In genomic region chr1:172165403-172165802, GRCh38 we compare ENCODE assay signal across 19 cellular contexts.
DNase-seq lines count a peak whose midpoint lies in the region; ATAC-seq, FAIRE-seq and TF ChIP-seq lines count a peak whose summit lies in the region.
"Had no signal": no experiment of that assay in that cellular context is flagged by ENCODE, and none has a peak within 500 bp of the region (broad histone marks: within the 10 kb centered on the region; RNA-seq: fewer than 3 reads in every experiment).

No MANE protein-coding gene starts in this region.

- in situ Hi-C loops in Panc1 (cut with HindIII; ENCODE audit: low pct_unique_long_range_greater_than_20kb, low sequenced_read_pairs): no loop called here
- in situ Hi-C loops in transverse colon (cut with MboI; ENCODE audit: low pct_ligation_motif_present in 1 of 4, low pct_unique_long_range_greater_than_20kb in 1 of 4, low sequenced_read_pairs in 3 of 4): no loop called here

- H3K27ac ChIP-seq in Panc1 (ENCODE audit: low read length) (peak overlapping the region; percentile 69; the same call in 1 of the 2 replicates), transverse colon (no peak overlapping the region)

- CTCF ChIA-PET in Panc1 (lab: Charles Lee): no interaction called here

- H3K27me3 Mint-ChIP-seq in mesothelial cell of epicardium (ENCODE audit: low read depth): no peaks in the 10 kb centered on the region
- H3K27me3 Mint-ChIP-seq: CD4-positive, CD25-positive, alpha-beta regulatory T cell; CD8-positive, alpha-beta memory T cell had no signal

- POLR2A ChIA-PET in Panc1 (lab: Charles Lee): no interaction called here

- TF ChIP-seq POLR2A in transverse colon (IDR thresholded peaks at IDR 0.05): no peak

- no peaks in the 10 kb centered on the region for H3K27me3 ChIP-seq in Panc1 (ENCODE audit: control insufficient read depth, insufficient read depth, low read length)
- no peaks in the 10 kb centered on the region for H3K27me3 ChIP-seq in transverse colon
- H3K27me3 ChIP-seq: BE2C had no signal

- H3K4me3 Mint-ChIP-seq in mesothelial cell of epicardium: no peak overlapping the region
- H3K4me3 Mint-ChIP-seq: CD4-positive, CD25-positive, alpha-beta regulatory T cell; CD8-positive, alpha-beta memory T cell; H9 had no signal

- ATAC-seq in Panc1 (no peak), HG03565 (IDR thresholded peaks at IDR 0.05; ENCODE audit: unreplicated experiment) (no peak), GM18907 (IDR thresholded peaks at IDR 0.05; ENCODE audit: unreplicated experiment) (no peak)
- ATAC-seq: HepG2 had no signal

- no peaks in the 10 kb centered on the region for H3K36me3 Mint-ChIP-seq in mesothelial cell of epicardium
- H3K36me3 Mint-ChIP-seq: CD4-positive, CD25-positive, alpha-beta regulatory T cell had no signal

- DNase-seq in Panc1 (ENCODE audit: low read depth, low spot score) (no peak), mesothelial cell of epicardium (ENCODE audit: low spot score in 2 of 2, unreplicated experiment in 2 of 2) (no peak), transverse colon (peak; percentile 20), glomerular visceral epithelial cell (ENCODE audit: extremely low spot score) (no peak)
- DNase-seq: BE2C; C1 segment of cervical spinal cord; CD4-positive, CD25-positive, alpha-beta regulatory T cell; CD8-positive, alpha-beta memory T cell; COR-L47; GDM1; H9 had no signal

- no peak for TF ChIP-seq EP300 in transverse colon (IDR thresholded peaks at IDR 0.05; ENCODE audit: low read depth)

- TF ChIP-seq CTCF in Panc1 (IDR thresholded peaks at IDR 0.05) (no peak), mesothelial cell of epicardium (IDR thresholded peaks at IDR 0.05; ENCODE audit: unreplicated experiment) (no peak), transverse colon (IDR thresholded peaks at IDR 0.05) (no peak)

- no peaks in the 10 kb centered on the region for H3K4me1 ChIP-seq in Panc1 (ENCODE audit: control insufficient read depth, insufficient read depth, low read length)
- H3K4me1 ChIP-seq in transverse colon: peaks cover 0 to 24% (median 9%) of the 10 kb centered on the region in 4 donors
- H3K4me1 ChIP-seq: BE2C had no signal

- FAIRE-seq in G401.6 (lab: Jason Lieb, UNC): peak; percentile 36
- FAIRE-seq: D721Med, GM12892, GM18507, H1, HepG2 had no signal

- no peaks in the 10 kb centered on the region for H3K9me3 Mint-ChIP-seq in mesothelial cell of epicardium
- H3K9me3 Mint-ChIP-seq: CD8-positive, alpha-beta memory T cell; H9 had no signal

- H3K4me3 ChIP-seq in Panc1 (ENCODE audit: low read depth in 2 of 2, low read length in 2 of 2): no peak overlapping the region
- H3K4me3 ChIP-seq in transverse colon: no peak overlapping the region

- WGBS in transverse colon (ENCODE audit: low coverage in 1 of 2), 2 donors: 60 to 86% methylated on average over 2 of the region's 2 CpGs

- peaks cover 62% of the 10 kb centered on the region for H3K4me1 Mint-ChIP-seq in mesothelial cell of epicardium
- H3K4me1 Mint-ChIP-seq: CD4-positive, CD25-positive, alpha-beta regulatory T cell; CD8-positive, alpha-beta memory T cell; H9 had no signal

- H3K36me3 ChIP-seq in Panc1 (ENCODE audit: control insufficient read depth, insufficient read depth, low read length) (no peaks in the 10 kb centered on the region), transverse colon (no peaks in the 10 kb centered on the region)
- H3K36me3 ChIP-seq: BE2C had no signal

- BruUV-seq in Panc1 (replicated peaks; lab: Mats Ljungman, UMichigan): no TSS peak

- intact Hi-C loops in Panc1 (cut with micrococcal nuclease; ENCODE audit: unreplicated experiment) (no loop called here), transverse colon (cut with DNase I; ENCODE audit: low total_unique reads) (no loop called here)

- peak overlapping the region; percentile 96 for H3K27ac Mint-ChIP-seq in mesothelial cell of epicardium
- H3K27ac Mint-ChIP-seq: CD4-positive, CD25-positive, alpha-beta regulatory T cell; CD8-positive, alpha-beta memory T cell; H9 had no signal

- H3K9me3 ChIP-seq in Panc1 (ENCODE audit: control insufficient read depth, insufficient read depth, low read depth, low read length) (no peaks in the 10 kb centered on the region), transverse colon (no peaks in the 10 kb centered on the region)
- H3K9me3 ChIP-seq: BE2C had no signal
